Comparison of ENCODE assay signal across 33 cellular contexts in genomic region chr3:140159646-140160045, GRCh38.
"Had no signal": no experiment of that assay in that cellular context is flagged by ENCODE, and none has a peak within 500 bp of the region (broad histone marks: within the 10 kb centered on the region; RNA-seq: fewer than 3 reads in every experiment).

No MANE protein-coding gene starts in this region.

- H3K9me3 ChIP-seq: adrenal gland, ascending aorta, body of pancreas, breast epithelium had no signal

- FAIRE-seq: astrocyte, bronchial epithelial cell, colon had no signal

- H3K4me3 ChIP-seq: adrenal gland, ascending aorta, body of pancreas, breast epithelium, cardiac muscle cell had no signal

- H3K4me1 ChIP-seq: adrenal gland, ascending aorta, body of pancreas, breast epithelium had no signal

- H3K27me3 ChIP-seq: adrenal gland, ascending aorta, body of pancreas, brain microvascular endothelial cell, breast epithelium, cardiac muscle cell had no signal

- DNase-seq: activated effector memory CD4-positive, alpha-beta T cell treated with anti-CD3 and anti-CD28 coated beads, Interleukin-2, amount 50 U/mL, for 16 hours; activated effector memory CD4-positive, alpha-beta T cell treated with Interleukin-2 at 50 U/mL for 16 hours; activated gamma-delta T cell; activated gamma-delta T cell treated with Interleukin-2 at 50 U/mL for 16 hours; activated naive CD4-positive, alpha-beta T cell; activated naive CD4-positive, alpha-beta T cell treated with anti-CD3 and anti-CD28 coated beads for 36 hours; activated naive CD4-positive, alpha-beta T cell treated with anti-CD3 and anti-CD28 coated beads, Interleukin-2, amount 10 ng/mL, durations not matched to agents 7 days and 5 days; activated naive CD4-positive, alpha-beta T cell treated with anti-CD3 and anti-CD28 coated beads, Interleukin-2, amount 50 U/mL, for 16 hours; activated naive CD4-positive, alpha-beta T cell treated with Interleukin-2 at 50 U/mL for 16 hours; activated naive CD8-positive, alpha-beta T cell treated with anti-CD3 and anti-CD28 coated beads for 36 hours; activated naive CD8-positive, alpha-beta T cell treated with anti-CD3 and anti-CD28 coated beads, Interleukin-2, amount 10 ng/mL, durations not matched to agents 7 days and 5 days; activated naive CD8-positive, alpha-beta T cell treated with anti-CD3 and anti-CD28 coated beads, Interleukin-2, amount 50 U/mL, for 24 hours; activated T-cell treated with anti-CD3 and anti-CD28 coated beads, Interleukin-2, amount 50 U/mL, for 4 hours; activated T-cell treated with anti-CD3 and anti-CD28 coated beads, Interleukin-2, amount 50 U/mL, for 48 hours; activated T-cell treated with anti-CD3 and anti-CD28 coated beads, Interleukin-2, amount 50 U/mL, for 72 hours; adrenal gland; amniotic stem cell; amygdala; anterior cingulate cortex; aorta; body of pancreas; brain microvascular endothelial cell; caudate nucleus; central memory CD4-positive, alpha-beta T cell; cerebellar nuclear complex had no signal

- H3K27ac ChIP-seq: adrenal gland, ascending aorta, body of pancreas, brain microvascular endothelial cell, breast epithelium, cardiac muscle cell had no signal

- H3K36me3 ChIP-seq: adrenal gland, ascending aorta, brain microvascular endothelial cell, breast epithelium, cardiac muscle cell had no signal

- ATAC-seq: activated naive CD4-positive, alpha-beta T cell treated with anti-CD3 and anti-CD28 coated beads, Interleukin-2, amount 50 U/mL, for 72 hours; activated naive CD8-positive, alpha-beta T cell treated with anti-CD3 and anti-CD28 coated beads, Interleukin-2, amount 50 U/mL, for 24 hours; activated T-cell treated with anti-CD3 and anti-CD28 coated beads, Interleukin-2, amount 50 U/mL, for 4 hours; activated T-cell treated with anti-CD3 and anti-CD28 coated beads, Interleukin-2, amount 50 U/mL, for 72 hours; activated T-helper 17 cell treated with anti-CD3 and anti-CD28 coated beads, Interleukin-2, amount 50 U/mL, for 72 hours; body of pancreas had no signal
